In genomic region chr20:41524980-41525613, GRCh38 we compare ENCODE assay signal across 9 cellular contexts.
DNase-seq lines count a peak whose midpoint lies in the region; ATAC-seq and TF ChIP-seq lines count a peak whose summit lies in the region.
"Had no signal": no experiment of that assay in that cellular context is flagged by ENCODE, and none has a peak within 500 bp of the region (broad histone marks: within the 10 kb centered on the region; RNA-seq: fewer than 3 reads in every experiment).

No MANE protein-coding gene starts in this region.

- no peaks in the 10 kb centered on the region for H3K27me3 ChIP-seq in skeletal muscle satellite cell (ENCODE audit: control insufficient read depth, insufficient read depth, low read length)

- ATAC-seq in HG03571 (IDR thresholded peaks at IDR 0.05; ENCODE audit: unreplicated experiment), result no peak
- no peak for ATAC-seq in GM21528 (IDR thresholded peaks at IDR 0.05; ENCODE audit: low FRiP score, unreplicated experiment)
- ATAC-seq in HG03097 (IDR thresholded peaks at IDR 0.05; ENCODE audit: low FRiP score, unreplicated experiment), result no peak
- ATAC-seq: HCT116 had no signal

- peaks cover 42 to 58% of the 10 kb centered on the region in 2 donors for H3K4me1 Mint-ChIP-seq in immature natural killer cell

- peaks cover 0 to 2% (median 0%) of the 10 kb centered on the region in 6 donors for H3K9me3 Mint-ChIP-seq in immature natural killer cell

- H3K4me3 Mint-ChIP-seq in immature natural killer cell, result no peak overlapping the region

- no peaks in the 10 kb centered on the region for H3K27me3 Mint-ChIP-seq in immature natural killer cell (ENCODE audit: low read depth in 3 of 3)

- H3K27ac ChIP-seq in HEK293 (ENCODE audit: extremely low read depth, low read depth, low read length), result no peak overlapping the region

- H3K9me3 ChIP-seq in HEK293 (ENCODE audit: control insufficient read depth, insufficient read depth, low read depth, low read length) (no peaks in the 10 kb centered on the region), skeletal muscle satellite cell (replicated peaks; ENCODE audit: low read length) (no peaks in the 10 kb centered on the region)

- peaks cover 0 to 5% (median 4%) of the 10 kb centered on the region in 3 donors for H3K36me3 Mint-ChIP-seq in immature natural killer cell

- TF ChIP-seq CTCF in HEK293 (tag by site-specific recombination; IDR thresholded peaks at IDR 0.05), result no peak

- H3K27ac Mint-ChIP-seq in immature natural killer cell, result peak overlapping the region in 4 of 6 donors; percentile 15 to 67 (median 36)

- DNase-seq in amniotic epithelial cell (ENCODE audit: low read depth) (peak; percentile 54), immature natural killer cell (no peak), T1000 (lab: John Stamatoyannopoulos, UW) (no peak)

- H3K4me1 ChIP-seq in HEK293 (ENCODE audit: control insufficient read depth, insufficient read depth, low read length) (peaks cover 12% of the 10 kb centered on the region), skeletal muscle satellite cell (ENCODE audit: control insufficient read depth, insufficient read depth, low read length) (peaks cover 14% of the 10 kb centered on the region)

- peaks cover 0 to 5% of the 10 kb centered on the region in 2 experiments; a peak in 1 of 3 replicates for H3K36me3 ChIP-seq in HEK293 (ENCODE audit: control insufficient read depth in 2 of 2, insufficient read depth in 1 of 2, low read length in 2 of 2)
- H3K36me3 ChIP-seq in skeletal muscle satellite cell (ENCODE audit: insufficient read depth, low read length), result no peaks in the 10 kb centered on the region

- peak overlapping the region; percentile 84 for H3K4me2 ChIP-seq in skeletal muscle satellite cell (ENCODE audit: low read length)

- peak overlapping the region; percentile 10 for H3K9ac ChIP-seq in skeletal muscle satellite cell (ENCODE audit: low read depth, low read length)

- CTCF ChIA-PET in HEK293 (lab: Yijun Ruan, JAX), result no interaction called here

- H3K4me3 ChIP-seq in HEK293 (ENCODE audit: low read depth, low read length) (no peak overlapping the region), skeletal muscle satellite cell (ENCODE audit: low read length) (peak overlapping the region; percentile 57)

- POLR2A ChIA-PET in HEK293 (lab: Yijun Ruan, JAX), result no interaction called here

TF ChIP-seq in HEK293, 187 proteins besides CTCF, POLR2A, EP300 and RAD21 (continues in another document):
- TF ChIP-seq, protein P1, sequence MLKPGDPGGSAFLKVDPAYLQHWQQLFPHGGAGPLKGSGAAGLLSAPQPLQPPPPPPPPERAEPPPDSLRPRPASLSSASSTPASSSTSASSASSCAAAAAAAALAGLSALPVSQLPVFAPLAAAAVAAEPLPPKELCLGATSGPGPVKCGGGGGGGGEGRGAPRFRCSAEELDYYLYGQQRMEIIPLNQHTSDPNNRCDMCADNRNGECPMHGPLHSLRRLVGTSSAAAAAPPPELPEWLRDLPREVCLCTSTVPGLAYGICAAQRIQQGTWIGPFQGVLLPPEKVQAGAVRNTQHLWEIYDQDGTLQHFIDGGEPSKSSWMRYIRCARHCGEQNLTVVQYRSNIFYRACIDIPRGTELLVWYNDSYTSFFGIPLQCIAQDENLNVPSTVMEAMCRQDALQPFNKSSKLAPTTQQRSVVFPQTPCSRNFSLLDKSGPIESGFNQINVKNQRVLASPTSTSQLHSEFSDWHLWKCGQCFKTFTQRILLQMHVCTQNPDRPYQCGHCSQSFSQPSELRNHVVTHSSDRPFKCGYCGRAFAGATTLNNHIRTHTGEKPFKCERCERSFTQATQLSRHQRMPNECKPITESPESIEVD (tag by site-specific recombination; IDR thresholded peaks at IDR 0.05), result no peak
- TF ChIP-seq TRIM28 (IDR thresholded peaks at IDR 0.05; ENCODE audit: borderline replicate concordance, low read length) (no peak), EGR2 (tag by site-specific recombination; IDR thresholded peaks at IDR 0.05; ENCODE audit: low read depth) (peak; percentile 82), MYNN (tag by site-specific recombination; IDR thresholded peaks at IDR 0.05; ENCODE audit: borderline replicate concordance) (no peak), ZNF2 (tag by site-specific recombination; IDR thresholded peaks at IDR 0.05) (no peak), ZNF513 (tag by site-specific recombination; IDR thresholded peaks at IDR 0.05) (no peak), ZNF426 (tag by site-specific recombination; IDR thresholded peaks at IDR 0.05) (no peak), PRDM10 (tag by site-specific recombination; IDR thresholded peaks at IDR 0.05) (no peak), HOXC10 (CRISPR knock-in tag; IDR thresholded peaks at IDR 0.05) (no peak), FEZF1 (tag by site-specific recombination; IDR thresholded peaks at IDR 0.05) (no peak), ZNF138 (tag by site-specific recombination; IDR thresholded peaks at IDR 0.05; ENCODE audit: borderline replicate concordance) (no peak), ZNF114 (tag by site-specific recombination; IDR thresholded peaks at IDR 0.05) (no peak), ZNF341 (tag by site-specific recombination; IDR thresholded peaks at IDR 0.05; ENCODE audit: low read depth) (peak; percentile 62; the same call in 1 of the 2 replicates), ZNF37A (tag by site-specific recombination; IDR thresholded peaks at IDR 0.05) (no peak), ZNF621 (tag by site-specific recombination; IDR thresholded peaks at IDR 0.05) (no peak)
- TF ChIP-seq, protein P2, sequence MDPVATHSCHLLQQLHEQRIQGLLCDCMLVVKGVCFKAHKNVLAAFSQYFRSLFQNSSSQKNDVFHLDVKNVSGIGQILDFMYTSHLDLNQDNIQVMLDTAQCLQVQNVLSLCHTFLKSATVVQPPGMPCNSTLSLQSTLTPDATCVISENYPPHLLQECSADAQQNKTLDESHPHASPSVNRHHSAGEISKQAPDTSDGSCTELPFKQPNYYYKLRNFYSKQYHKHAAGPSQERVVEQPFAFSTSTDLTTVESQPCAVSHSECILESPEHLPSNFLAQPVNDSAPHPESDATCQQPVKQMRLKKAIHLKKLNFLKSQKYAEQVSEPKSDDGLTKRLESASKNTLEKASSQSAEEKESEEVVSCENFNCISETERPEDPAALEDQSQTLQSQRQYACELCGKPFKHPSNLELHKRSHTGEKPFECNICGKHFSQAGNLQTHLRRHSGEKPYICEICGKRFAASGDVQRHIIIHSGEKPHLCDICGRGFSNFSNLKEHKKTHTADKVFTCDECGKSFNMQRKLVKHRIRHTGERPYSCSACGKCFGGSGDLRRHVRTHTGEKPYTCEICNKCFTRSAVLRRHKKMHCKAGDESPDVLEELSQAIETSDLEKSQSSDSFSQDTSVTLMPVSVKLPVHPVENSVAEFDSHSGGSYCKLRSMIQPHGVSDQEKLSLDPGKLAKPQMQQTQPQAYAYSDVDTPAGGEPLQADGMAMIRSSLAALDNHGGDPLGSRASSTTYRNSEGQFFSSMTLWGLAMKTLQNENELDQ (tag by site-specific recombination; IDR thresholded peaks at IDR 0.05; ENCODE audit: low read depth), result no peak
- TF ChIP-seq, protein P3, sequence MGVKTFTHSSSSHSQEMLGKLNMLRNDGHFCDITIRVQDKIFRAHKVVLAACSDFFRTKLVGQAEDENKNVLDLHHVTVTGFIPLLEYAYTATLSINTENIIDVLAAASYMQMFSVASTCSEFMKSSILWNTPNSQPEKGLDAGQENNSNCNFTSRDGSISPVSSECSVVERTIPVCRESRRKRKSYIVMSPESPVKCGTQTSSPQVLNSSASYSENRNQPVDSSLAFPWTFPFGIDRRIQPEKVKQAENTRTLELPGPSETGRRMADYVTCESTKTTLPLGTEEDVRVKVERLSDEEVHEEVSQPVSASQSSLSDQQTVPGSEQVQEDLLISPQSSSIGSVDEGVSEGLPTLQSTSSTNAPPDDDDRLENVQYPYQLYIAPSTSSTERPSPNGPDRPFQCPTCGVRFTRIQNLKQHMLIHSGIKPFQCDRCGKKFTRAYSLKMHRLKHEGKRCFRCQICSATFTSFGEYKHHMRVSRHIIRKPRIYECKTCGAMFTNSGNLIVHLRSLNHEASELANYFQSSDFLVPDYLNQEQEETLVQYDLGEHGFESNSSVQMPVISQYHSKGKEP (tag by site-specific recombination; IDR thresholded peaks at IDR 0.05), result no peak
